Comparison of ENCODE assay signal across 17 cellular contexts in genomic region chr4:37763164-37763444, GRCh38.
"Had no signal": no experiment of that assay in that cellular context is flagged by ENCODE, and none has a peak within 500 bp of the region (broad histone marks: within the 10 kb centered on the region; RNA-seq: fewer than 3 reads in every experiment).

No MANE protein-coding gene starts in this region.

- H3K27me3 ChIP-seq: cardiac muscle cell, dorsolateral prefrontal cortex, foreskin keratinocyte, tibial nerve, vagina had no signal

- H3K36me3 ChIP-seq: cardiac muscle cell, tibial nerve, vagina had no signal

- H3K27ac Mint-ChIP-seq: activated naive CD8-positive, alpha-beta T cell treated with anti-CD3 and anti-CD28 coated beads for 36 hours; endodermal cell; T-helper 17 cell had no signal

- H3K9ac ChIP-seq: parathyroid adenoma had no signal

- H3K9me3 ChIP-seq: tibial nerve, vagina had no signal

- H3K4me3 Mint-ChIP-seq: activated naive CD8-positive, alpha-beta T cell treated with anti-CD3 and anti-CD28 coated beads for 36 hours; endodermal cell; T-helper 17 cell had no signal

- H2AFZ ChIP-seq: parathyroid adenoma had no signal

- H3K79me2 ChIP-seq: parathyroid adenoma had no signal

- H3K27ac ChIP-seq: cardiac muscle cell, dorsolateral prefrontal cortex, foreskin keratinocyte, parathyroid adenoma, tibial nerve, vagina had no signal

- H3K36me3 Mint-ChIP-seq: activated naive CD8-positive, alpha-beta T cell treated with anti-CD3 and anti-CD28 coated beads for 36 hours had no signal

- H3K9me3 Mint-ChIP-seq: activated naive CD8-positive, alpha-beta T cell treated with anti-CD3 and anti-CD28 coated beads for 36 hours; endodermal cell had no signal

- ATAC-seq: left lobe of liver; stimulated activated naive CD8-positive, alpha-beta T cell treated with anti-CD3 and anti-CD28 coated beads, Interleukin-15, Interleukin-2, amounts not matched to agents 100 U/mL and 50 U/mL, for 24 hours; T-helper 17 cell had no signal

- H3K4me3 ChIP-seq: cardiac muscle cell, dorsolateral prefrontal cortex, tibial nerve, vagina had no signal

- DNase-seq: activated CD4-positive, alpha-beta T cell treated with anti-CD3 and anti-CD28 coated beads, Interleukin-2, amount 50 U/mL, for 4 hours; activated naive CD4-positive, alpha-beta T cell; activated naive CD8-positive, alpha-beta T cell treated with anti-CD3 and anti-CD28 coated beads for 36 hours; activated T-cell treated with anti-CD3 and anti-CD28 coated beads for 4 hours; dorsolateral prefrontal cortex; glutamatergic neuron; hippocampal formation; stimulated activated naive CD8-positive, alpha-beta T cell treated with anti-CD3 and anti-CD28 coated beads, Interleukin-15, Interleukin-2, amounts not matched to agents 100 U/mL and 50 U/mL, for 24 hours; substantia nigra; T-helper 17 cell had no signal

- H3K4me1 ChIP-seq: parathyroid adenoma had no signal

- H3K27me3 Mint-ChIP-seq: activated naive CD8-positive, alpha-beta T cell treated with anti-CD3 and anti-CD28 coated beads for 36 hours had no signal
